26 cellular contexts compared by ENCODE assay signal in genomic region chr17:49549691-49550678, GRCh38. TPM values are rescaled to one million over a fixed set of nuclear protein-coding genes. Genes with fewer than 3 reads are reported as not detected.
DNase-seq lines count a peak whose midpoint lies in the region; ATAC-seq and TF ChIP-seq lines count a peak whose summit lies in the region.
"Had no signal": no experiment of that assay in that cellular context is flagged by ENCODE, and none has a peak within 500 bp of the region (broad histone marks: within the 10 kb centered on the region; RNA-seq: fewer than 3 reads in every experiment).

No MANE protein-coding gene starts in this region.

- no peak overlapping the region for H2BK15ac ChIP-seq in H9 (ENCODE audit: low read depth, low read length)

- CTCF ChIA-PET in GM10248 (lab: Yijun Ruan, JAX) = interaction anchor here (1.0 to 3.6 kb wide), 4 partner anchors 12 to 142 kb away, joined by 3 to 14 read pairs (median 5); partner anchors contain the start of gene NGFR
- CTCF ChIA-PET in activated naive CD4-positive, alpha-beta T cell treated with anti-CD3 and anti-CD28 coated beads, Interleukin-2, amount 10 ng/mL, durations not matched to agents 7 days and 5 days (lab: Charles Lee) = no interaction called here

- H3K36me3 Mint-ChIP-seq in H9 (ENCODE audit: insufficient read depth in 1 of 3, low read depth in 3 of 3) = no peaks in the 10 kb centered on the region
- no peaks in the 10 kb centered on the region for H3K36me3 Mint-ChIP-seq in activated naive CD4-positive, alpha-beta T cell treated with anti-CD3 and anti-CD28 coated beads, Interleukin-2, amount 10 ng/mL, durations not matched to agents 7 days and 5 days
- H3K36me3 Mint-ChIP-seq: activated naive CD8-positive, alpha-beta T cell; CD4-positive, alpha-beta memory T cell had no signal

- H4K20me1 ChIP-seq in H9 (ENCODE audit: control insufficient read depth, insufficient read depth, insufficient read length) = no peaks in the 10 kb centered on the region

- H3K27me3 Mint-ChIP-seq in H9 (ENCODE audit: low read depth) = peaks cover 11% of the 10 kb centered on the region
- peaks cover 12% of the 10 kb centered on the region for H3K27me3 Mint-ChIP-seq in activated naive CD4-positive, alpha-beta T cell treated with anti-CD3 and anti-CD28 coated beads, Interleukin-2, amount 10 ng/mL, durations not matched to agents 7 days and 5 days
- H3K27me3 Mint-ChIP-seq: activated CD4-positive, alpha-beta T cell treated with anti-CD3 and anti-CD28 coated beads for 36 hours; activated naive CD8-positive, alpha-beta T cell had no signal

- no peak overlapping the region for H3K23ac ChIP-seq in H9 (ENCODE audit: insufficient read length, low read depth, low read length)

- no peak overlapping the region for H2AFZ ChIP-seq in H9 (ENCODE audit: low read length)

- no peak overlapping the region for H2BK120ac ChIP-seq in H9 (ENCODE audit: low read depth, low read length, poor library complexity, severe bottlenecking)

- no peak overlapping the region for H3K56ac ChIP-seq in H9 (ENCODE audit: insufficient read length, low read depth, low read length)

- no peak overlapping the region for H2AK5ac ChIP-seq in H9 (ENCODE audit: insufficient read length, low read length)

- H3K4me3 ChIP-seq in suprapubic skin = no peak overlapping the region
- H3K4me3 ChIP-seq: cardiac muscle cell, skin epidermis had no signal

- peaks cover 30% of the 10 kb centered on the region in 2 experiments for H3K4me1 Mint-ChIP-seq in H9
- no peaks in the 10 kb centered on the region for H3K4me1 Mint-ChIP-seq in activated naive CD4-positive, alpha-beta T cell treated with anti-CD3 and anti-CD28 coated beads, Interleukin-2, amount 10 ng/mL, durations not matched to agents 7 days and 5 days
- H3K4me1 Mint-ChIP-seq: activated CD4-positive, alpha-beta T cell treated with anti-CD3 and anti-CD28 coated beads for 36 hours; CD4-positive, alpha-beta memory T cell had no signal

- H3K4me3 Mint-ChIP-seq in H9 = no peak overlapping the region
- H3K4me3 Mint-ChIP-seq in activated naive CD4-positive, alpha-beta T cell treated with anti-CD3 and anti-CD28 coated beads, Interleukin-2, amount 10 ng/mL, durations not matched to agents 7 days and 5 days = no peak overlapping the region
- H3K4me3 Mint-ChIP-seq: activated CD4-positive, alpha-beta T cell treated with anti-CD3 and anti-CD28 coated beads for 36 hours; activated CD8-positive, alpha-beta T cell treated with anti-CD3 and anti-CD28 coated beads, Interleukin-2, amount 10 ng/mL, durations not matched to agents 7 days and 5 days; activated naive CD8-positive, alpha-beta T cell; CD4-positive, alpha-beta memory T cell; HFFc6 had no signal

- H2BK20ac ChIP-seq in H9 (ENCODE audit: low read depth, low read length, poor library complexity, severe bottlenecking) = no peak overlapping the region

- no peaks in the 10 kb centered on the region for H3K4me1 ChIP-seq in H9 (ENCODE audit: insufficient read depth, low read length)
- peaks cover 18% of the 10 kb centered on the region for H3K4me1 ChIP-seq in suprapubic skin

- H3K23me2 ChIP-seq in H9 (ENCODE audit: insufficient read length, low read depth, low read length, poor library complexity, severe bottlenecking) = no peaks in the 10 kb centered on the region

- no peak for TF ChIP-seq CTCF in GM10248 (IDR thresholded peaks at IDR 0.05; ENCODE audit: control extremely low read depth, extremely low read depth, low read depth, missing control alignments)
- TF ChIP-seq CTCF in H9 (conservative IDR thresholded peaks at IDR 0.05) = no peak
- TF ChIP-seq CTCF in suprapubic skin (IDR thresholded peaks at IDR 0.05) = no peak

- no peaks in the 10 kb centered on the region for H3K79me1 ChIP-seq in H9 (ENCODE audit: insufficient read depth, low read depth, low read length, poor library complexity, severe bottlenecking)

- no peak for TF ChIP-seq POLR2A in suprapubic skin (IDR thresholded peaks at IDR 0.05)

- no CpG with 5 or more reads among the region's 20 CpGs for WGBS in H9 (ENCODE audit: extremely low coverage, insufficient read length, low lambda C conversion rate)
- 89% methylated on average over 13 of the region's 20 CpGs for WGBS in suprapubic skin

- no peaks in the 10 kb centered on the region for H3K27me3 ChIP-seq in H9 (ENCODE audit: insufficient read depth, low read length)
- no peaks in the 10 kb centered on the region for H3K27me3 ChIP-seq in suprapubic skin
- H3K27me3 ChIP-seq: cardiac muscle cell, foreskin keratinocyte had no signal

- H3K27ac Mint-ChIP-seq in H9 = peak overlapping the region in 2 of 3 experiments; percentile 39 to 62; a peak in 2 of 7 replicates
- no peak overlapping the region for H3K27ac Mint-ChIP-seq in activated naive CD4-positive, alpha-beta T cell treated with anti-CD3 and anti-CD28 coated beads, Interleukin-2, amount 10 ng/mL, durations not matched to agents 7 days and 5 days
- H3K27ac Mint-ChIP-seq: activated CD4-positive, alpha-beta T cell treated with anti-CD3 and anti-CD28 coated beads for 36 hours; activated CD8-positive, alpha-beta T cell treated with anti-CD3 and anti-CD28 coated beads, Interleukin-2, amount 10 ng/mL, durations not matched to agents 7 days and 5 days; activated naive CD8-positive, alpha-beta T cell; CD4-positive, alpha-beta memory T cell; HFFc6 had no signal

- H3K4me2 ChIP-seq in H9 (ENCODE audit: insufficient read depth, insufficient read length, low read length) = no peak overlapping the region

- no peak for ATAC-seq in HG02870 (IDR thresholded peaks at IDR 0.05; ENCODE audit: unreplicated experiment)
- ATAC-seq: activated CD4-positive, alpha-beta T cell treated with anti-CD3 and anti-CD28 coated beads for 36 hours; activated CD8-positive, alpha-beta T cell treated with anti-CD3 and anti-CD28 coated beads, Interleukin-2, amount 10 ng/mL, durations not matched to agents 7 days and 5 days; esophagus mucosa; foreskin keratinocyte; left lobe of liver had no signal

- no peaks in the 10 kb centered on the region for H3K79me2 ChIP-seq in H9 (ENCODE audit: insufficient read depth, low read length)

- H3K9me3 ChIP-seq in H9 (ENCODE audit: control insufficient read depth, low read depth, low read length) (no peaks in the 10 kb centered on the region), suprapubic skin (no peaks in the 10 kb centered on the region)

- POLR2A ChIA-PET in GM10248 (lab: Yijun Ruan, JAX) = no interaction called here

- H4K8ac ChIP-seq in H9 (replicated peaks; ENCODE audit: insufficient read length, low read depth, low read length) = no peak overlapping the region

- H3T11ph ChIP-seq in H9 (ENCODE audit: low read length) = no peak overlapping the region

- no peak overlapping the region for H2BK5ac ChIP-seq in H9 (ENCODE audit: insufficient read length, low read length)

- H3K36me3 ChIP-seq in suprapubic skin = no peaks in the 10 kb centered on the region
- H3K36me3 ChIP-seq: cardiac muscle cell had no signal

- no peak overlapping the region for H3K18ac ChIP-seq in H9 (ENCODE audit: insufficient read length, low read depth, low read length)

- no peak overlapping the region for H3K9ac ChIP-seq in H9 (ENCODE audit: extremely low read depth, insufficient read length, low read length)

- no peak overlapping the region for H2BK12ac ChIP-seq in H9 (ENCODE audit: insufficient read length, low read depth, low read length)

- H4K5ac ChIP-seq in H9 (ENCODE audit: insufficient read length, low read depth, low read length) = no peak overlapping the region

- H3K27ac ChIP-seq in H9 (ENCODE audit: insufficient read length, low read depth, low read length) = no peak overlapping the region
- no peak overlapping the region for H3K27ac ChIP-seq in suprapubic skin
- H3K27ac ChIP-seq: cardiac muscle cell, foreskin keratinocyte, skin epidermis had no signal

- H3K4ac ChIP-seq in H9 (ENCODE audit: low read depth, low read length) = no peak overlapping the region

- H3K14ac ChIP-seq in H9 (ENCODE audit: insufficient read depth, low read length) = no peak overlapping the region

- no peaks in the 10 kb centered on the region for H3K9me3 Mint-ChIP-seq in H9
- H3K9me3 Mint-ChIP-seq in activated naive CD4-positive, alpha-beta T cell treated with anti-CD3 and anti-CD28 coated beads, Interleukin-2, amount 10 ng/mL, durations not matched to agents 7 days and 5 days = no peaks in the 10 kb centered on the region
- H3K9me3 Mint-ChIP-seq: CD4-positive, alpha-beta memory T cell; HFFc6 had no signal

- no peak overlapping the region for H4K91ac ChIP-seq in H9 (ENCODE audit: insufficient read length, low read depth, low read length)

- DNase-seq in GM10248 (ENCODE audit: extremely low spot score) = peak; percentile 23
- DNase-seq in H9 = no peak
- DNase-seq in islet precursor cell = peak; percentile 61
- DNase-seq in suprapubic skin (ENCODE audit: low spot score in 2 of 2) = peak; percentile 50 to 67
- DNase-seq in SW 1271 (lab: John Stamatoyannopoulos, UW) = no peak
- no peak for DNase-seq in activated naive CD4-positive, alpha-beta T cell treated with anti-CD3 and anti-CD28 coated beads, Interleukin-2, amount 10 ng/mL, durations not matched to agents 7 days and 5 days
- DNase-seq: activated CD4-positive, alpha-beta T cell treated with anti-CD3 and anti-CD28 coated beads for 36 hours; activated CD8-positive, alpha-beta T cell treated with anti-CD3 and anti-CD28 coated beads, Interleukin-2, amount 10 ng/mL, durations not matched to agents 7 days and 5 days; activated T-cell treated with anti-CD3 and anti-CD28 coated beads for 4 hours; aorta; CD4-positive, alpha-beta memory T cell; foreskin keratinocyte; HFFc6; Karpas-422; NCI-H146; NCI-H446; NCI-H82; occipital lobe; RPMI8226 had no signal

- no peak for TF ChIP-seq EP300 in suprapubic skin (IDR thresholded peaks at IDR 0.05)

RNA-seq across cellular contexts. Expression of gene NXPH3, which starts 25.7 kb away (rescaled TPM):
- 1.3 and 1.7 TPM in 2 replicates for total RNA-seq in H9 (2021)
- total RNA-seq in suprapubic skin = 1 to 10 TPM; 1.3 to 5.0 (median 1.5) TPM
- total RNA-seq: activated CD8-positive, alpha-beta T cell treated with anti-CD3 and anti-CD28 coated beads, Interleukin-2, amount 10 ng/mL, durations not matched to agents 7 days and 5 days; CD4-positive, alpha-beta memory T cell; T-helper 2 cell treated with Interferon-gamma antibody and Interleukin-4, amounts not matched to agents 100 ng/mL and 5 ng/mL, for 36 hours had no signal

RNA-seq across cellular contexts. Expression of gene NGFR, which starts 54.9 kb away (rescaled TPM):
- total RNA-seq in H9 (2021) (9.6 and 10.9 TPM in 2 replicates), suprapubic skin (10 to 100 TPM; 18.1 to 26.8 (median 22.0) TPM)

Comparison
In these comparisons a context has a peak if more than half of its experiments do, and no peak if none do; other contexts are left out.
1. DNase-seq: peak in GM10248 (single experiment), islet precursor cell (single experiment) and suprapubic skin (2 of 2); none in H9 (single experiment), SW 1271 (0 of 2) and activated naive CD4-positive, alpha-beta T cell treated with anti-CD3 and anti-CD28 coated beads, Interleukin-2, amount 10 ng/mL, durations not matched to agents 7 days and 5 days (single experiment).